Comparison of ENCODE assay signal across 32 cellular contexts in the genomic region with DNA sequence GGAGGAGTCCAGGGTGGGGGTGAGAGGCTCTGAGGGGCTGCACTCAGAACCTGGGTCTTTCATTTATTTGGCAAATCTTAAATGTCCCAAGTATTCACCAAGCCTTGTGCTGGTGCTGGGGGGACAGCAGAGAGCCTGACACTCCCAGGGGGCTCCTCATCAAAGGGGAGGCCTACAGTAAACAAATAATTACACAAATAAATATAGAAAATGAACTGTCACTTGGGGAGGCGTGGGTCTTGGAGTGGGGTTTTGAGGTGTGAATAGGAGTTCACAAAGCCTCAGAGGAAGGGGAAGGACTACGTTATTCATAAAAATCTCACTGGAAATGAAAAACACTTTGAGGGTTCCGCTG. TPM values are rescaled to one million over a fixed set of nuclear protein-coding genes. Genes with fewer than 3 reads are reported as not detected.
A peak's percentile ranks its signal among the peaks of the same experiment; 100 is the strongest.
DNase-seq lines count a peak whose midpoint lies in the region; ATAC-seq and TF ChIP-seq lines count a peak whose summit lies in the region.
"Had no signal": no experiment of that assay in that cellular context is flagged by ENCODE, and none has a peak within 500 bp of the region (broad histone marks: within the 10 kb centered on the region; RNA-seq: fewer than 3 reads in every experiment).

No MANE protein-coding gene starts in this region.

- H3K9ac ChIP-seq in OCI-LY1 (ENCODE audit: low read length) = peak overlapping the region; percentile 59; the same call in 1 of the 2 replicates

- intact Hi-C loops in activated CD4-positive, alpha-beta memory T cell treated with anti-CD3 and anti-CD28 coated beads for 36 hours (cut with micrococcal nuclease) = loop anchor here (5.0 kb wide), 1 partner anchor 34 kb away; no protein-coding TSS in a partner anchor

- H3K9me3 ChIP-seq in OCI-LY1 (ENCODE audit: low read length) (no peaks in the 10 kb centered on the region), hepatocyte (ENCODE audit: low read depth) (no peaks in the 10 kb centered on the region)
- H3K9me3 ChIP-seq: transverse colon had no signal

- H3K36me3 Mint-ChIP-seq in activated CD4-positive, alpha-beta memory T cell treated with anti-CD3 and anti-CD28 coated beads for 36 hours = no peaks in the 10 kb centered on the region
- no peaks in the 10 kb centered on the region for H3K36me3 Mint-ChIP-seq in activated CD4-positive, alpha-beta memory T cell treated with anti-CD3 and anti-CD28 coated beads, Interleukin-2, amount 10 ng/mL, durations not matched to agents 7 days and 5 days (ENCODE audit: low read depth)
- no peaks in the 10 kb centered on the region for H3K36me3 Mint-ChIP-seq in T-helper 2 cell treated with Interferon-gamma antibody and Interleukin-4, amounts not matched to agents 5 μg/mL and 100 μg/mL, for 36 hours (ENCODE audit: low read depth)
- H3K36me3 Mint-ChIP-seq: activated naive CD4-positive, alpha-beta T cell treated with anti-CD3 and anti-CD28 coated beads, Interleukin-2, amount 50 U/mL, for 24 hours had no signal

- peaks cover 6% of the 10 kb centered on the region for H3K27me3 Mint-ChIP-seq in activated CD4-positive, alpha-beta memory T cell treated with anti-CD3 and anti-CD28 coated beads for 36 hours
- H3K27me3 Mint-ChIP-seq in activated CD4-positive, alpha-beta memory T cell treated with anti-CD3 and anti-CD28 coated beads, Interleukin-2, amount 10 ng/mL, durations not matched to agents 7 days and 5 days = peaks cover 42% of the 10 kb centered on the region
- H3K27me3 Mint-ChIP-seq in stimulated activated naive CD8-positive, alpha-beta T cell treated with anti-CD3 and anti-CD28 coated beads, Interleukin-15, amount 100 ng/mL, for 72 hours = peaks cover 26% of the 10 kb centered on the region
- peaks cover 3% of the 10 kb centered on the region for H3K27me3 Mint-ChIP-seq in T-helper 2 cell treated with Interferon-gamma antibody and Interleukin-4, amounts not matched to agents 5 μg/mL and 100 μg/mL, for 36 hours (ENCODE audit: low read depth)
- H3K27me3 Mint-ChIP-seq: activated naive CD4-positive, alpha-beta T cell treated with anti-CD3 and anti-CD28 coated beads, Interleukin-2, amount 50 U/mL, for 24 hours had no signal

- H3K4me3 ChIP-seq in OCI-LY1 (ENCODE audit: low read depth, low read length, poor library complexity, severe bottlenecking) (no peak overlapping the region), hepatocyte (no peak overlapping the region)
- H3K4me3 ChIP-seq: PC-9, transverse colon had no signal

- WGBS in hepatocyte (ENCODE audit: low lambda C conversion rate, missing lambda C conversion rate) = 45% methylated on average over 3 of the region's 3 CpGs

- no peak for TF ChIP-seq CTCF in OCI-LY1 (IDR thresholded peaks at IDR 0.05; ENCODE audit: low read length)
- no peak for TF ChIP-seq CTCF in hepatocyte (IDR thresholded peaks at IDR 0.05; ENCODE audit: poor library complexity)

- peaks cover 18% of the 10 kb centered on the region for H3K4me1 Mint-ChIP-seq in activated CD4-positive, alpha-beta memory T cell treated with anti-CD3 and anti-CD28 coated beads for 36 hours (ENCODE audit: low read depth)
- H3K4me1 Mint-ChIP-seq in activated CD4-positive, alpha-beta memory T cell treated with anti-CD3 and anti-CD28 coated beads, Interleukin-2, amount 10 ng/mL, durations not matched to agents 7 days and 5 days = peaks cover 18% of the 10 kb centered on the region
- H3K4me1 Mint-ChIP-seq in stimulated activated naive CD8-positive, alpha-beta T cell treated with anti-CD3 and anti-CD28 coated beads, Interleukin-15, amount 100 ng/mL, for 72 hours = peaks cover 55% of the 10 kb centered on the region
- H3K4me1 Mint-ChIP-seq in T-helper 2 cell treated with Interferon-gamma antibody and Interleukin-4, amounts not matched to agents 5 μg/mL and 100 μg/mL, for 36 hours (ENCODE audit: low read depth) = peaks cover 35% of the 10 kb centered on the region

- H4K20me1 ChIP-seq in OCI-LY1 (ENCODE audit: insufficient read depth, low read length) (no peaks in the 10 kb centered on the region), hepatocyte (ENCODE audit: insufficient read depth, poor library complexity, severe bottlenecking) (no peaks in the 10 kb centered on the region)

- H3K79me2 ChIP-seq in OCI-LY1 (ENCODE audit: insufficient read depth, low read length) (no peaks in the 10 kb centered on the region), hepatocyte (no peaks in the 10 kb centered on the region)

- no peak overlapping the region for H3K4me3 Mint-ChIP-seq in activated CD4-positive, alpha-beta memory T cell treated with anti-CD3 and anti-CD28 coated beads for 36 hours
- H3K4me3 Mint-ChIP-seq in activated CD4-positive, alpha-beta memory T cell treated with anti-CD3 and anti-CD28 coated beads, Interleukin-2, amount 10 ng/mL, durations not matched to agents 7 days and 5 days = no peak overlapping the region
- peak overlapping the region in 1 of 2 donors; percentile 66 for H3K4me3 Mint-ChIP-seq in stimulated activated naive CD8-positive, alpha-beta T cell treated with anti-CD3 and anti-CD28 coated beads, Interleukin-15, amount 100 ng/mL, for 72 hours
- no peak overlapping the region for H3K4me3 Mint-ChIP-seq in T-helper 2 cell treated with Interferon-gamma antibody and Interleukin-4, amounts not matched to agents 5 μg/mL and 100 μg/mL, for 36 hours
- H3K4me3 Mint-ChIP-seq: activated naive CD4-positive, alpha-beta T cell treated with anti-CD3 and anti-CD28 coated beads, Interleukin-2, amount 50 U/mL, for 24 hours; HFFc6; T-helper 17 cell had no signal

- H3K4me1 ChIP-seq in OCI-LY1 (ENCODE audit: insufficient read depth, low read length, severe bottlenecking) (peaks cover 76% of the 10 kb centered on the region), hepatocyte (ENCODE audit: insufficient read depth) (peaks cover 38% of the 10 kb centered on the region)

- H3K27ac Mint-ChIP-seq in activated CD4-positive, alpha-beta memory T cell treated with anti-CD3 and anti-CD28 coated beads for 36 hours = peak overlapping the region; percentile 33
- H3K27ac Mint-ChIP-seq in activated CD4-positive, alpha-beta memory T cell treated with anti-CD3 and anti-CD28 coated beads, Interleukin-2, amount 10 ng/mL, durations not matched to agents 7 days and 5 days = no peak overlapping the region
- peak overlapping the region; percentile 63 to 90 for H3K27ac Mint-ChIP-seq in stimulated activated naive CD8-positive, alpha-beta T cell treated with anti-CD3 and anti-CD28 coated beads, Interleukin-15, amount 100 ng/mL, for 72 hours
- H3K27ac Mint-ChIP-seq in T-helper 2 cell treated with Interferon-gamma antibody and Interleukin-4, amounts not matched to agents 5 μg/mL and 100 μg/mL, for 36 hours = no peak overlapping the region
- H3K27ac Mint-ChIP-seq: activated naive CD4-positive, alpha-beta T cell treated with anti-CD3 and anti-CD28 coated beads, Interleukin-2, amount 50 U/mL, for 24 hours; HFFc6; T-helper 17 cell had no signal

- H3K27me3 ChIP-seq in OCI-LY1 (ENCODE audit: insufficient read depth, low read length) (no peaks in the 10 kb centered on the region), hepatocyte (no peaks in the 10 kb centered on the region)
- H3K27me3 ChIP-seq: transverse colon had no signal

- H3F3A ChIP-seq in OCI-LY1 (ENCODE audit: insufficient read depth, low read length) = peaks cover 8% of the 10 kb centered on the region

- H3K4me2 ChIP-seq in OCI-LY1 (ENCODE audit: low read length) = peak overlapping the region; percentile 62; the same call in 1 of the 2 replicates
- H3K4me2 ChIP-seq in hepatocyte = no peak overlapping the region
- H3K4me2 ChIP-seq: PC-9 had no signal

- POLR2A ChIA-PET in activated CD4-positive, alpha-beta memory T cell treated with anti-CD3 and anti-CD28 coated beads for 36 hours (lab: Charles Lee) = interaction anchor here (1.4 kb wide), 1 partner anchor 32 kb away, joined by 4 read pairs; no protein-coding TSS in a partner anchor
- POLR2A ChIA-PET in activated CD4-positive, alpha-beta memory T cell treated with anti-CD3 and anti-CD28 coated beads, Interleukin-2, amount 10 ng/mL, durations not matched to agents 7 days and 5 days (lab: Charles Lee) = interaction anchor here (1.1 to 2.9 kb wide), 3 partner anchors 15 to 58 kb away, joined by 3 to 18 read pairs (median 11); a partner anchor contains a TSS

- ATAC-seq in stimulated activated naive CD8-positive, alpha-beta T cell treated with anti-CD3 and anti-CD28 coated beads, Interleukin-15, amount 100 ng/mL, for 72 hours = no peak
- ATAC-seq: T-helper 17 cell had no signal

- H3K9me3 Mint-ChIP-seq in activated CD4-positive, alpha-beta memory T cell treated with anti-CD3 and anti-CD28 coated beads for 36 hours = no peaks in the 10 kb centered on the region
- no peaks in the 10 kb centered on the region for H3K9me3 Mint-ChIP-seq in activated CD4-positive, alpha-beta memory T cell treated with anti-CD3 and anti-CD28 coated beads, Interleukin-2, amount 10 ng/mL, durations not matched to agents 7 days and 5 days
- H3K9me3 Mint-ChIP-seq in stimulated activated naive CD8-positive, alpha-beta T cell treated with anti-CD3 and anti-CD28 coated beads, Interleukin-15, amount 100 ng/mL, for 72 hours = no peaks in the 10 kb centered on the region
- no peaks in the 10 kb centered on the region for H3K9me3 Mint-ChIP-seq in T-helper 2 cell treated with Interferon-gamma antibody and Interleukin-4, amounts not matched to agents 5 μg/mL and 100 μg/mL, for 36 hours
- H3K9me3 Mint-ChIP-seq: activated naive CD4-positive, alpha-beta T cell treated with anti-CD3 and anti-CD28 coated beads, Interleukin-2, amount 50 U/mL, for 24 hours; activated T-cell treated with anti-CD3 and anti-CD28 coated beads, Interleukin-2, amount 50 U/mL, for 72 hours; HFFc6 had no signal

- CTCF ChIA-PET in activated CD4-positive, alpha-beta memory T cell treated with anti-CD3 and anti-CD28 coated beads for 36 hours (lab: Charles Lee) = no interaction called here
- CTCF ChIA-PET in activated CD4-positive, alpha-beta memory T cell treated with anti-CD3 and anti-CD28 coated beads, Interleukin-2, amount 10 ng/mL, durations not matched to agents 7 days and 5 days (lab: Charles Lee) = interaction anchor here (2.0 kb wide), 1 partner anchor 333 kb away, joined by 7 read pairs; no protein-coding TSS in a partner anchor

- H3K36me3 ChIP-seq in OCI-LY1 (ENCODE audit: insufficient read depth, low read length) = no peaks in the 10 kb centered on the region
- H3K36me3 ChIP-seq in hepatocyte (replicated peaks; ENCODE audit: insufficient read depth, low read depth) = no peaks in the 10 kb centered on the region
- H3K36me3 ChIP-seq: transverse colon had no signal

- H3K27ac ChIP-seq in OCI-LY1 (ENCODE audit: low read depth, low read length, poor library complexity, severe bottlenecking) (peak overlapping the region; percentile 98), hepatocyte (peak overlapping the region; percentile 83)
- H3K27ac ChIP-seq: PC-9, transverse colon had no signal

- H2AFZ ChIP-seq in OCI-LY1 (ENCODE audit: low read length) (no peak overlapping the region), hepatocyte (no peak overlapping the region)
- H2AFZ ChIP-seq: PC-9 had no signal

- no peak for DNase-seq in activated CD4-positive, alpha-beta memory T cell treated with anti-CD3 and anti-CD28 coated beads for 36 hours
- DNase-seq in activated CD4-positive, alpha-beta memory T cell treated with anti-CD3 and anti-CD28 coated beads, Interleukin-2, amount 10 ng/mL, durations not matched to agents 7 days and 5 days = no peak
- DNase-seq in hepatocyte (ENCODE audit: low spot score) = no peak
- DNase-seq in stimulated activated naive CD8-positive, alpha-beta T cell treated with anti-CD3 and anti-CD28 coated beads, Interleukin-15, amount 100 ng/mL, for 72 hours = no peak
- DNase-seq in T-helper 2 cell treated with Interferon-gamma antibody and Interleukin-4, amounts not matched to agents 5 μg/mL and 100 μg/mL, for 36 hours (ENCODE audit: low spot score) = no peak
- DNase-seq in activated T-cell treated with anti-CD3 and anti-CD28 coated beads, Interleukin-2, amount 50 U/mL, for 1 hour = no peak
- no peak for DNase-seq in GF-D8 (lab: John Stamatoyannopoulos, UW)
- DNase-seq: activated T-cell treated with anti-CD3 and anti-CD28 coated beads, Interleukin-2, amount 50 U/mL, for 72 hours; COR-L47; DMS79 treated with DMSO at 0.1 percent for 48 hours; effector CD8-positive, alpha-beta T cell; HFFc6; hypothalamus; Kasumi-1; NCI-H1048; NCI-H1930; NCI-H226; PC-9; SHP77 treated with DMSO at 0.1 percent for 48 hours; stimulated activated CD4-positive, alpha-beta T cell treated with anti-CD3 and anti-CD28 coated beads, Interleukin-2, amount 100 ng/mL, for 48 hours; stimulated activated naive CD4-positive, alpha-beta T cell; T-helper 17 cell; transverse colon had no signal

- H3K9me2 ChIP-seq in OCI-LY1 (ENCODE audit: low read depth, low read length) = no peaks in the 10 kb centered on the region
- H3K9me2 ChIP-seq in hepatocyte (replicated peaks; ENCODE audit: insufficient read depth) = no peaks in the 10 kb centered on the region

RNA-seq across cellular contexts. Expression of a gene that starts 15.2 kb away (rescaled TPM):
- not detected for total RNA-seq in activated CD4-positive, alpha-beta memory T cell treated with anti-CD3 and anti-CD28 coated beads for 36 hours
- total RNA-seq in activated CD4-positive, alpha-beta memory T cell treated with anti-CD3 and anti-CD28 coated beads, Interleukin-2, amount 10 ng/mL, durations not matched to agents 7 days and 5 days = not detected
- not detected in 2 replicates for total RNA-seq in hepatocyte
- polyA plus RNA-seq in hepatocyte = not detected in 2 replicates
- total RNA-seq: activated CD8-positive, alpha-beta memory T cell treated with anti-CD3 and anti-CD28 coated beads for 36 hours; activated T-cell treated with anti-CD3 and anti-CD28 coated beads, Interleukin-2, amount 50 U/mL, for 72 hours; chondrocyte; esophagus mucosa; frontal cortex; HFFc6; HT1080; liver; mucosa of gallbladder; PC-9; T-helper 17 cell; transverse colon had no signal
- polyA plus RNA-seq: liver had no signal

RNA-seq across cellular contexts. Expression of a gene that starts 20.0 kb away (rescaled TPM):
- not detected for total RNA-seq in activated CD4-positive, alpha-beta memory T cell treated with anti-CD3 and anti-CD28 coated beads for 36 hours
- total RNA-seq in activated CD4-positive, alpha-beta memory T cell treated with anti-CD3 and anti-CD28 coated beads, Interleukin-2, amount 10 ng/mL, durations not matched to agents 7 days and 5 days = not detected
- not detected in 2 replicates for total RNA-seq in hepatocyte
- not detected in 2 replicates for polyA plus RNA-seq in hepatocyte
- total RNA-seq: activated CD8-positive, alpha-beta memory T cell treated with anti-CD3 and anti-CD28 coated beads for 36 hours; activated T-cell treated with anti-CD3 and anti-CD28 coated beads, Interleukin-2, amount 50 U/mL, for 72 hours; chondrocyte; esophagus mucosa; frontal cortex; HFFc6; HT1080; liver; mucosa of gallbladder; PC-9; T-helper 17 cell; transverse colon had no signal
- polyA plus RNA-seq: liver had no signal

RNA-seq across cellular contexts. Expression of a gene that starts 22.9 kb away (rescaled TPM):
- not detected for total RNA-seq in activated CD4-positive, alpha-beta memory T cell treated with anti-CD3 and anti-CD28 coated beads for 36 hours
- not detected for total RNA-seq in activated CD4-positive, alpha-beta memory T cell treated with anti-CD3 and anti-CD28 coated beads, Interleukin-2, amount 10 ng/mL, durations not matched to agents 7 days and 5 days
- total RNA-seq in hepatocyte = not detected in 2 replicates
- polyA plus RNA-seq in hepatocyte = not detected in 2 replicates
- total RNA-seq: activated CD8-positive, alpha-beta memory T cell treated with anti-CD3 and anti-CD28 coated beads for 36 hours; activated T-cell treated with anti-CD3 and anti-CD28 coated beads, Interleukin-2, amount 50 U/mL, for 72 hours; chondrocyte; esophagus mucosa; frontal cortex; HFFc6; HT1080; liver; mucosa of gallbladder; PC-9; T-helper 17 cell; transverse colon had no signal
- polyA plus RNA-seq: liver had no signal

RNA-seq across cellular contexts. Expression of a gene that starts 27.2 kb away (rescaled TPM):
- not detected for total RNA-seq in activated CD4-positive, alpha-beta memory T cell treated with anti-CD3 and anti-CD28 coated beads for 36 hours
- not detected for total RNA-seq in activated CD4-positive, alpha-beta memory T cell treated with anti-CD3 and anti-CD28 coated beads, Interleukin-2, amount 10 ng/mL, durations not matched to agents 7 days and 5 days
- total RNA-seq in hepatocyte = not detected in 2 replicates
- not detected in 2 replicates for polyA plus RNA-seq in hepatocyte
- total RNA-seq: activated CD8-positive, alpha-beta memory T cell treated with anti-CD3 and anti-CD28 coated beads for 36 hours; activated T-cell treated with anti-CD3 and anti-CD28 coated beads, Interleukin-2, amount 50 U/mL, for 72 hours; chondrocyte; esophagus mucosa; frontal cortex; HFFc6; HT1080; liver; mucosa of gallbladder; PC-9; T-helper 17 cell; transverse colon had no signal
- polyA plus RNA-seq: liver had no signal

RNA-seq across cellular contexts. Expression of a gene that starts 40.3 kb away (rescaled TPM):
- total RNA-seq in activated CD4-positive, alpha-beta memory T cell treated with anti-CD3 and anti-CD28 coated beads for 36 hours = 100 to 1,000 TPM; 146 to 152 TPM
- 100 to 1,000 TPM; 136 to 142 TPM for total RNA-seq in activated CD4-positive, alpha-beta memory T cell treated with anti-CD3 and anti-CD28 coated beads, Interleukin-2, amount 10 ng/mL, durations not matched to agents 7 days and 5 days
- total RNA-seq in hepatocyte = 9.0 and 13.1 TPM in 2 replicates
- 18.6 and 33.5 TPM in 2 replicates for polyA plus RNA-seq in hepatocyte

Comparison
In these comparisons a context has a peak if more than half of its experiments do, and no peak if none do; other contexts are left out.
1. H3K27ac Mint-ChIP-seq: peak in activated CD4-positive, alpha-beta memory T cell treated with anti-CD3 and anti-CD28 coated beads for 36 hours (single experiment) and stimulated activated naive CD8-positive, alpha-beta T cell treated with anti-CD3 and anti-CD28 coated beads, Interleukin-15, amount 100 ng/mL, for 72 hours (2 of 2); none in activated CD4-positive, alpha-beta memory T cell treated with anti-CD3 and anti-CD28 coated beads, Interleukin-2, amount 10 ng/mL, durations not matched to agents 7 days and 5 days (single experiment) and T-helper 2 cell treated with Interferon-gamma antibody and Interleukin-4, amounts not matched to agents 5 μg/mL and 100 μg/mL, for 36 hours (single experiment).